Comparison of ENCODE assay signal across 8 cellular contexts in genomic region chr9:33166263-33167083, GRCh38. TPM values are rescaled to one million over a fixed set of nuclear protein-coding genes. Genes with fewer than 3 reads are reported as not detected.
A peak's percentile ranks its signal among the peaks of the same experiment; 100 is the strongest.
DNase-seq lines count a peak whose midpoint lies in the region; ATAC-seq and TF ChIP-seq lines count a peak whose summit lies in the region.

No MANE protein-coding gene starts in this region.

- POLR2A ChIA-PET in activated CD8-positive, alpha-beta T cell treated with anti-CD3 and anti-CD28 coated beads, Interleukin-2, amount 10 ng/mL, durations not matched to agents 7 days and 5 days (lab: Charles Lee), result interaction anchor here (0.6 to 2.9 kb wide), 9 partner anchors 8 to 124 kb away, joined by 3 to 18 read pairs (median 4); partner anchors contain the start of genes NFX1 and SMU1

- CTCF ChIA-PET in activated CD8-positive, alpha-beta T cell treated with anti-CD3 and anti-CD28 coated beads, Interleukin-2, amount 10 ng/mL, durations not matched to agents 7 days and 5 days (lab: Charles Lee), result interaction anchor here (0.8 to 1.9 kb wide), 6 partner anchors 11 to 120 kb away, joined by 3 to 5 read pairs (median 4); no protein-coding TSS in a partner anchor

- TF ChIP-seq CTCF in AG09309 (IDR thresholded peaks at IDR 0.05; ENCODE audit: control insufficient read depth, insufficient read depth, low read depth, low read length, missing control alignments), result no peak
- TF ChIP-seq CTCF in fibroblast of the aortic adventitia (IDR thresholded peaks at IDR 0.05; ENCODE audit: insufficient read depth, low read length), result no peak
- TF ChIP-seq CTCF in ovary (IDR thresholded peaks at IDR 0.05), result no peak

- no peaks in the 10 kb centered on the region for H3K27me3 ChIP-seq in ovary

- ATAC-seq in GM19372 (IDR thresholded peaks at IDR 0.05; ENCODE audit: low read depth, unreplicated experiment) (peak; percentile 4), HG03521 (IDR thresholded peaks at IDR 0.05; ENCODE audit: unreplicated experiment) (peak; percentile 2), GM21825 (IDR thresholded peaks at IDR 0.05; ENCODE audit: unreplicated experiment) (no peak)
- ATAC-seq in activated CD8-positive, alpha-beta T cell treated with anti-CD3 and anti-CD28 coated beads, Interleukin-2, amount 10 ng/mL, durations not matched to agents 7 days and 5 days, result no peak

- no peak for DNase-seq in AG09309 (ENCODE audit: low read depth)
- peak; percentile 38 for DNase-seq in activated CD8-positive, alpha-beta T cell treated with anti-CD3 and anti-CD28 coated beads, Interleukin-2, amount 10 ng/mL, durations not matched to agents 7 days and 5 days
- no peak for DNase-seq in fibroblast of the aortic adventitia (ENCODE audit: low read depth)
- DNase-seq in ovary, result peak in 3 of 5 donors; percentile 62 to 74 (median 71)
- DNase-seq in effector CD4-positive, alpha-beta T cell, result no peak

- no peaks in the 10 kb centered on the region for H3K9me3 Mint-ChIP-seq in activated CD8-positive, alpha-beta T cell treated with anti-CD3 and anti-CD28 coated beads, Interleukin-2, amount 10 ng/mL, durations not matched to agents 7 days and 5 days (ENCODE audit: insufficient read depth)

- H3K4me3 ChIP-seq in AG09309 (ENCODE audit: control insufficient read depth, low read depth, low read length) (peak overlapping the region; percentile 95), fibroblast of the aortic adventitia (ENCODE audit: low read depth, low read length) (peak overlapping the region; percentile 99), ovary (peak overlapping the region; percentile 76)

- no peaks in the 10 kb centered on the region for H3K9me3 ChIP-seq in ovary

- TF ChIP-seq POLR2A in ovary (IDR thresholded peaks at IDR 0.05), result no peak

- H3K36me3 Mint-ChIP-seq in activated CD8-positive, alpha-beta T cell treated with anti-CD3 and anti-CD28 coated beads, Interleukin-2, amount 10 ng/mL, durations not matched to agents 7 days and 5 days (ENCODE audit: low read depth), result peaks cover 17% of the 10 kb centered on the region

- peaks cover 65% of the 10 kb centered on the region for H3K4me1 Mint-ChIP-seq in activated CD8-positive, alpha-beta T cell treated with anti-CD3 and anti-CD28 coated beads, Interleukin-2, amount 10 ng/mL, durations not matched to agents 7 days and 5 days (ENCODE audit: low read depth)

- intact Hi-C loops in ovary (cut with DNase I), result loop anchor here in 2 of 4 donors (10.0 kb wide), 2 partner anchors 48 to 1498 kb away; partner anchors contain the start of gene CCL27 (in 1 of the 2)

- peak overlapping the region; percentile 79 to 95 for H3K27ac ChIP-seq in ovary

- H3K36me3 ChIP-seq in ovary, result no peaks in the 10 kb centered on the region

- H3K4me1 ChIP-seq in ovary (ENCODE audit: insufficient read depth), result peaks cover 26% of the 10 kb centered on the region

- peak overlapping the region; percentile 89 for H3K4me3 Mint-ChIP-seq in activated CD8-positive, alpha-beta T cell treated with anti-CD3 and anti-CD28 coated beads, Interleukin-2, amount 10 ng/mL, durations not matched to agents 7 days and 5 days

- 0% methylated on average over 29 to 51 of the region's 51 CpGs for WGBS in ovary, 3 donors

- no peaks in the 10 kb centered on the region for H3K27me3 Mint-ChIP-seq in activated CD8-positive, alpha-beta T cell treated with anti-CD3 and anti-CD28 coated beads, Interleukin-2, amount 10 ng/mL, durations not matched to agents 7 days and 5 days (ENCODE audit: low read depth)

- TF ChIP-seq EP300 in ovary (IDR thresholded peaks at IDR 0.05), result no peak

- peak overlapping the region; percentile 91 for H3K27ac Mint-ChIP-seq in activated CD8-positive, alpha-beta T cell treated with anti-CD3 and anti-CD28 coated beads, Interleukin-2, amount 10 ng/mL, durations not matched to agents 7 days and 5 days

RNA-seq across cellular contexts. Expression of gene B4GALT1, which starts 0.7 kb away (rescaled TPM):
- 10 to 100 TPM; 27.8 to 28.5 TPM for total RNA-seq in activated CD8-positive, alpha-beta T cell treated with anti-CD3 and anti-CD28 coated beads, Interleukin-2, amount 10 ng/mL, durations not matched to agents 7 days and 5 days
- total RNA-seq in fibroblast of the aortic adventitia (ENCODE audit: low replicate concordance) (40.9 and 41.0 TPM in 2 replicates), ovary (100 to 1,000 TPM in 3 of 7 donors, 10 to 100 TPM in 4; 77.9 to 226 (median 88.3) TPM)
- polyA plus RNA-seq in ovary, result 100 to 1,000 TPM in 1 of 2 donors, 10 to 100 TPM in 1; 35.8 to 120 TPM

Comparison
In these comparisons a context has a peak if more than half of its experiments do, and no peak if none do; other contexts are left out.
1. DNase-seq: peak in activated CD8-positive, alpha-beta T cell treated with anti-CD3 and anti-CD28 coated beads, Interleukin-2, amount 10 ng/mL, durations not matched to agents 7 days and 5 days (single experiment) and ovary (3 of 5); none in AG09309 (single experiment), fibroblast of the aortic adventitia (single experiment) and effector CD4-positive, alpha-beta T cell (single experiment).
2. ATAC-seq: peak in GM19372 (single experiment) and HG03521 (single experiment); none in activated CD8-positive, alpha-beta T cell treated with anti-CD3 and anti-CD28 coated beads, Interleukin-2, amount 10 ng/mL, durations not matched to agents 7 days and 5 days (single experiment) and GM21825 (single experiment).
3. Peak in every context shown above with its lines, with median percentiles within 50 percentile points of each other: H3K4me3 ChIP-seq.